16 cellular contexts compared by ENCODE assay signal in genomic region chr5:68435611-68436010, GRCh38.
DNase-seq lines count a peak whose midpoint lies in the region; ATAC-seq and TF ChIP-seq lines count a peak whose summit lies in the region.
"Had no signal": no experiment of that assay in that cellular context is flagged by ENCODE, and none has a peak within 500 bp of the region (broad histone marks: within the 10 kb centered on the region; RNA-seq: fewer than 3 reads in every experiment).

No MANE protein-coding gene starts in this region.

- peaks cover 7 to 8% of the 10 kb centered on the region in 2 donors for H3K4me1 ChIP-seq in gastrocnemius medialis

- no peak for TF ChIP-seq CTCF in Calu3 (IDR thresholded peaks at IDR 0.05; ENCODE audit: unreplicated experiment)
- TF ChIP-seq CTCF in osteocyte (IDR thresholded peaks at IDR 0.05), result no peak
- no peak for TF ChIP-seq CTCF in progenitor cell of endocrine pancreas (IDR thresholded peaks at IDR 0.05; ENCODE audit: unreplicated experiment)
- TF ChIP-seq CTCF in gastrocnemius medialis (IDR thresholded peaks at IDR 0.05 in 4 of 5, conservative IDR thresholded peaks at IDR 0.05 in 1 of 5), result no peak

- in situ Hi-C loops in gastrocnemius medialis (cut with MboI; ENCODE audit: low sequenced_read_pairs in 4 of 4), result no loop called here

- H3K4me3 Mint-ChIP-seq in Calu3 (ENCODE audit: low read depth, unreplicated experiment) (no peak overlapping the region), osteocyte (ENCODE audit: unreplicated experiment) (no peak overlapping the region), progenitor cell of endocrine pancreas (ENCODE audit: low read depth) (no peak overlapping the region)
- H3K4me3 Mint-ChIP-seq in central memory CD8-positive, alpha-beta T cell, result no peak overlapping the region
- H3K4me3 Mint-ChIP-seq: activated naive CD4-positive, alpha-beta T cell treated with anti-CD3 and anti-CD28 coated beads for 36 hours; CD8-positive, alpha-beta T cell; GM23338; type B pancreatic cell had no signal

- H3K36me3 ChIP-seq in gastrocnemius medialis, result no peaks in the 10 kb centered on the region

- CTCF ChIA-PET in Calu3 (lab: Charles Lee), result no interaction called here

- H3K27ac Mint-ChIP-seq in Calu3 (ENCODE audit: unreplicated experiment), result peak overlapping the region; percentile 88
- peak overlapping the region; percentile 91 for H3K27ac Mint-ChIP-seq in central memory CD8-positive, alpha-beta T cell (ENCODE audit: low read depth)
- H3K27ac Mint-ChIP-seq in osteocyte (ENCODE audit: unreplicated experiment), result peak overlapping the region; percentile 95
- H3K27ac Mint-ChIP-seq in progenitor cell of endocrine pancreas, result no peak overlapping the region
- H3K27ac Mint-ChIP-seq: activated naive CD4-positive, alpha-beta T cell treated with anti-CD3 and anti-CD28 coated beads for 36 hours; CD8-positive, alpha-beta T cell; GM23338 had no signal

- H3K9me3 ChIP-seq in gastrocnemius medialis, result no peaks in the 10 kb centered on the region

- no peak for ATAC-seq in central memory CD8-positive, alpha-beta T cell (replicated peaks; ENCODE audit: extremely low read depth, poor library complexity, severe bottlenecking)
- ATAC-seq in gastrocnemius medialis, result no peak
- ATAC-seq: CD8-positive, alpha-beta T cell; foreskin keratinocyte; GM23338; left ventricle myocardium superior; SK-N-SH treated with all-trans-retinoic acid at 6 μM for 48 hours had no signal

- BruUV-seq in Calu3 (replicated peaks; lab: Mats Ljungman, UMichigan), result no TSS peak

- peaks cover 4% of the 10 kb centered on the region for H3K9me3 Mint-ChIP-seq in Calu3 (ENCODE audit: low read depth, unreplicated experiment)
- no peaks in the 10 kb centered on the region for H3K9me3 Mint-ChIP-seq in central memory CD8-positive, alpha-beta T cell
- H3K9me3 Mint-ChIP-seq in osteocyte (ENCODE audit: unreplicated experiment), result no peaks in the 10 kb centered on the region
- H3K9me3 Mint-ChIP-seq in progenitor cell of endocrine pancreas (ENCODE audit: low read depth), result peaks cover 7% of the 10 kb centered on the region
- H3K9me3 Mint-ChIP-seq: activated naive CD4-positive, alpha-beta T cell treated with anti-CD3 and anti-CD28 coated beads for 36 hours; CD8-positive, alpha-beta T cell; GM23338 had no signal

- H3K36me3 Mint-ChIP-seq in Calu3 (ENCODE audit: insufficient read depth, unreplicated experiment), result peaks cover 9% of the 10 kb centered on the region
- peaks cover 1% of the 10 kb centered on the region for H3K36me3 Mint-ChIP-seq in central memory CD8-positive, alpha-beta T cell (ENCODE audit: insufficient read depth)
- H3K36me3 Mint-ChIP-seq in osteocyte (ENCODE audit: unreplicated experiment), result no peaks in the 10 kb centered on the region
- no peaks in the 10 kb centered on the region for H3K36me3 Mint-ChIP-seq in progenitor cell of endocrine pancreas (ENCODE audit: insufficient read depth)
- H3K36me3 Mint-ChIP-seq: CD8-positive, alpha-beta T cell; type B pancreatic cell had no signal

- intact Hi-C loops in Calu3 (cut with micrococcal nuclease; ENCODE audit: unreplicated experiment) (loop anchor here (2.0 kb wide), 1 partner anchor 23 kb away; no protein-coding TSS in a partner anchor), gastrocnemius medialis (cut with DNase I; ENCODE audit: low total_unique reads) (no loop called here)

- H3K4me1 Mint-ChIP-seq in Calu3 (ENCODE audit: low read depth, unreplicated experiment) (peaks cover 50% of the 10 kb centered on the region), osteocyte (ENCODE audit: unreplicated experiment) (peaks cover 29% of the 10 kb centered on the region), progenitor cell of endocrine pancreas (ENCODE audit: low read depth) (peaks cover 3% of the 10 kb centered on the region)
- H3K4me1 Mint-ChIP-seq in central memory CD8-positive, alpha-beta T cell, result peaks cover 22% of the 10 kb centered on the region
- H3K4me1 Mint-ChIP-seq: GM23338 had no signal

- H3K4me3 ChIP-seq in gastrocnemius medialis, result no peak overlapping the region
- H3K4me3 ChIP-seq: GM23338 had no signal

- peak overlapping the region in 1 of 4 donors; percentile 68 for H3K27ac ChIP-seq in gastrocnemius medialis
- H3K27ac ChIP-seq: foreskin keratinocyte had no signal

- no peaks in the 10 kb centered on the region for H3K27me3 ChIP-seq in gastrocnemius medialis
- H3K27me3 ChIP-seq: foreskin keratinocyte had no signal

- no peak for TF ChIP-seq POLR2A in gastrocnemius medialis (IDR thresholded peaks at IDR 0.05)

- DNase-seq in Calu3 (no peak), NOMO-1 treated with DMSO at 0.1 percent for 48 hours (lab: John Stamatoyannopoulos, UW; ENCODE audit: unreplicated experiment) (peak; percentile 60), osteocyte (ENCODE audit: extremely low spot score, unreplicated experiment) (no peak), NCI-H2029 treated with DMSO at 0.1 percent for 48 hours (lab: John Stamatoyannopoulos, UW) (no peak), ureter (ENCODE audit: low spot score) (no peak), progenitor cell of endocrine pancreas (ENCODE audit: low spot score, unreplicated experiment) (no peak), gastrocnemius medialis (no peak)
- DNase-seq in central memory CD8-positive, alpha-beta T cell (ENCODE audit: low spot score in 2 of 2), result no peak
- DNase-seq: activated naive CD4-positive, alpha-beta T cell treated with anti-CD3 and anti-CD28 coated beads for 36 hours; CD8-positive, alpha-beta T cell; foreskin keratinocyte; left ventricle myocardium superior; NCI-H510A had no signal

- no peaks in the 10 kb centered on the region for H3K27me3 Mint-ChIP-seq in Calu3 (ENCODE audit: unreplicated experiment)
- H3K27me3 Mint-ChIP-seq in central memory CD8-positive, alpha-beta T cell, result no peaks in the 10 kb centered on the region
- H3K27me3 Mint-ChIP-seq in osteocyte (ENCODE audit: unreplicated experiment), result no peaks in the 10 kb centered on the region
- H3K27me3 Mint-ChIP-seq in progenitor cell of endocrine pancreas, result peaks cover 18% of the 10 kb centered on the region
- H3K27me3 Mint-ChIP-seq: type B pancreatic cell had no signal
